In the genomic region with DNA sequence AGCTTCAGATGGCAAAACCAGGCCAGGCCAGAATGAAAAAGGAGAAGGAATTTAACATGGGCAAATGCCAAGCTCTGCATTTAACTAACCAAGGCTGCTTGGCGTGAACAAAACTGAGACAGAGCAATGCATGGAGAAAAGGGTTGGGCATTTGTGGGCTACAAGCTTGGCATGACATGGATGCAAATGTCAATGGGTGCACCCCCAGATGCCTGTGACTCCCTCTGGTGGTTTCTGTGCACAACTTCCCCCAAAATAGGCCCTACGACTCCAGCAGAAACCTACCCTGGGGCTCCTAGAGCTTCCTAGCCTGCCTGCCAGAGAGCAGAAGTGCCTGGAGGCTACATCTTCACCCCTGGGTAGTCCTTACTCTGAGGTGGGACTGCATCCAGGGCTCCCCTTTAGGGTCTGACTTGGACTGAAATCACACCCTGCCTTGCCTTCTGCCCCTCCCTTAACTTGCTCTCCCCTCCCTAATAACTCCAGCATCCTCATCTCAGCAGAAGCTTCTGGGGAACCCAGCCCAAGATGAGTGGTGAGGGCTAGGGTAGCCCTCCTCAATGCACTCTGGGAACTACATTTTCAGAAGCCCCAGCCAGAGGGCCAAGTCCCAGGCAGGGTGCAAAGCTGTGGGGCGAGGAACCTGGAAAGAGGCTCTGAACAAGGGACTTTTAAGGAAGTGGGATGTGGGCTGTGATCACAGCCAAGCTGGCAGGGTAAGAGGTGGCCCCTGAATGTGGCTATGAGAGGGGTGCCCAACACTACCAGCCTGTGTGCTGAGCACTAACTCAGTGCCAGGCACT, we compare ENCODE assay signal across 9 cellular contexts. TPM values are rescaled to one million over a fixed set of nuclear protein-coding genes. Genes with fewer than 3 reads are reported as not detected.
DNase-seq lines count a peak whose midpoint lies in the region; ATAC-seq, FAIRE-seq and TF ChIP-seq lines count a peak whose summit lies in the region.
"Had no signal": no experiment of that assay in that cellular context is flagged by ENCODE, and none has a peak within 500 bp of the region (broad histone marks: within the 10 kb centered on the region; RNA-seq: fewer than 3 reads in every experiment).

No MANE protein-coding gene starts in this region.

- H2AFZ ChIP-seq in astrocyte (ENCODE audit: low read depth, low read length) = no peak overlapping the region

- WGBS in liver = 65% methylated on average over 3 of the region's 3 CpGs

- no peak for TF ChIP-seq RAD21 in liver (IDR thresholded peaks at IDR 0.05)

- H4K20me1 ChIP-seq in astrocyte (ENCODE audit: insufficient read depth, low read length) = no peaks in the 10 kb centered on the region

- TF ChIP-seq CTCF in Calu3 (IDR thresholded peaks at IDR 0.05; ENCODE audit: unreplicated experiment) (peak; percentile 89), astrocyte (IDR thresholded peaks at IDR 0.05; ENCODE audit: insufficient read depth, low read depth, low read length) (peak; percentile 27), liver (IDR thresholded peaks at IDR 0.05; ENCODE audit: low read depth, low read length, missing input control) (peak; percentile 18)

- H3K27me3 Mint-ChIP-seq in Calu3 (ENCODE audit: unreplicated experiment) = no peaks in the 10 kb centered on the region
- peaks cover 7% of the 10 kb centered on the region for H3K27me3 Mint-ChIP-seq in astrocyte (ENCODE audit: low read depth, unreplicated experiment)

- no TSS peak for BruUV-seq in Calu3 (replicated peaks; lab: Mats Ljungman, UMichigan)

- no peak overlapping the region for H3K4me2 ChIP-seq in astrocyte (ENCODE audit: low read length)

- DNase-seq in Calu3 = peak; percentile 70
- peak; percentile 86 for DNase-seq in HPDE6-E6E7 (ENCODE audit: extremely low spot score)
- DNase-seq in astrocyte (ENCODE audit: low read depth) = no peak
- DNase-seq in NCI-H446 treated with DMSO at 0.1 percent for 48 hours (lab: John Stamatoyannopoulos, UW) = no peak
- no peak for DNase-seq in DMS153 treated with DMSO at 0.1 percent for 48 hours (lab: John Stamatoyannopoulos, UW; ENCODE audit: unreplicated experiment)

- H3K27ac ChIP-seq in astrocyte (ENCODE audit: low read depth, low read length) = no peak overlapping the region
- no peak overlapping the region for H3K27ac ChIP-seq in liver (ENCODE audit: low read depth in 1 of 2, low read length in 2 of 2)

- no peak overlapping the region for H3K9ac ChIP-seq in astrocyte (ENCODE audit: low read length)
- no peak overlapping the region for H3K9ac ChIP-seq in liver (ENCODE audit: low read depth in 1 of 2, low read length in 2 of 2)

- H3K27me3 ChIP-seq in astrocyte (ENCODE audit: insufficient read depth, low read length) (peaks cover 20% of the 10 kb centered on the region), liver (ENCODE audit: control insufficient read depth in 4 of 4, insufficient read depth in 4 of 4, low read length in 3 of 4) (no peaks in the 10 kb centered on the region)

- H3K9me3 ChIP-seq in astrocyte (ENCODE audit: insufficient read depth, low read depth, low read length) = no peaks in the 10 kb centered on the region
- no peaks in the 10 kb centered on the region for H3K9me3 ChIP-seq in liver (ENCODE audit: control insufficient read depth in 4 of 4, low read length in 3 of 4)

- H3K4me3 Mint-ChIP-seq in Calu3 (ENCODE audit: low read depth, unreplicated experiment) = no peak overlapping the region
- no peak overlapping the region for H3K4me3 Mint-ChIP-seq in astrocyte (ENCODE audit: unreplicated experiment)

- no peaks in the 10 kb centered on the region for H3K9me3 Mint-ChIP-seq in Calu3 (ENCODE audit: low read depth, unreplicated experiment)
- peaks cover 2% of the 10 kb centered on the region for H3K9me3 Mint-ChIP-seq in astrocyte (ENCODE audit: unreplicated experiment)

- H3K4me1 Mint-ChIP-seq in Calu3 (ENCODE audit: low read depth, unreplicated experiment) = peaks cover 37% of the 10 kb centered on the region
- H3K4me1 Mint-ChIP-seq in astrocyte (ENCODE audit: low read depth, unreplicated experiment) = peaks cover 11% of the 10 kb centered on the region

- intact Hi-C loops in Calu3 (cut with micrococcal nuclease; ENCODE audit: unreplicated experiment) = loop anchor here (1.0 kb wide), 1 partner anchor 317 kb away; no protein-coding TSS in a partner anchor

- no peak for ATAC-seq in GM18873 (IDR thresholded peaks at IDR 0.05; ENCODE audit: low FRiP score, unreplicated experiment)
- no peak for ATAC-seq in GM18868 (IDR thresholded peaks at IDR 0.05; ENCODE audit: unreplicated experiment)

- no peak overlapping the region for H3K4me3 ChIP-seq in astrocyte (ENCODE audit: insufficient read depth, low read depth, low read length)
- H3K4me3 ChIP-seq in liver (ENCODE audit: low read depth in 1 of 3, low read length in 3 of 3) = no peak overlapping the region

- H3K36me3 Mint-ChIP-seq in Calu3 (ENCODE audit: insufficient read depth, unreplicated experiment) (peaks cover 6% of the 10 kb centered on the region), astrocyte (ENCODE audit: low read depth, unreplicated experiment) (peaks cover 3% of the 10 kb centered on the region)

- peaks cover 5% of the 10 kb centered on the region for H3K4me1 ChIP-seq in astrocyte (ENCODE audit: insufficient read depth, low read length)
- H3K4me1 ChIP-seq in liver (ENCODE audit: control insufficient read depth in 4 of 4, insufficient read depth in 4 of 4, low read length in 3 of 4) = peaks cover 0 to 2% (median 0%) of the 10 kb centered on the region in 4 donors

- CTCF ChIA-PET in Calu3 (lab: Charles Lee) = interaction anchor here (0.7 to 2.8 kb wide), 10 partner anchors 8 to 21 kb away, joined by 3 to 15 read pairs (median 4); a partner anchor contains a TSS

- no peak for FAIRE-seq in astrocyte (lab: Jason Lieb, UNC)

- H3K36me3 ChIP-seq in astrocyte (ENCODE audit: insufficient read depth, low read length) (no peaks in the 10 kb centered on the region), liver (ENCODE audit: control insufficient read depth in 4 of 4, insufficient read depth in 3 of 4, low read depth in 1 of 4, low read length in 3 of 4) (no peaks in the 10 kb centered on the region)

- no peaks in the 10 kb centered on the region for H3K79me2 ChIP-seq in astrocyte (ENCODE audit: insufficient read depth, low read length)

- H3K27ac Mint-ChIP-seq in Calu3 (ENCODE audit: unreplicated experiment) (no peak overlapping the region), astrocyte (ENCODE audit: unreplicated experiment) (no peak overlapping the region)

TF ChIP-seq in liver, 16 proteins besides CTCF, POLR2A, EP300 and RAD21:
- TF ChIP-seq, protein P1, sequence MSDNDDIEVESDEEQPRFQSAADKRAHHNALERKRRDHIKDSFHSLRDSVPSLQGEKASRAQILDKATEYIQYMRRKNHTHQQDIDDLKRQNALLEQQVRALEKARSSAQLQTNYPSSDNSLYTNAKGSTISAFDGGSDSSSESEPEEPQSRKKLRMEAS (IDR thresholded peaks at IDR 0.05) = no peak
- TF ChIP-seq FOXA2 (IDR thresholded peaks at IDR 0.05) (no peak), TAF1 (conservative IDR thresholded peaks at IDR 0.05) (no peak)
- TF ChIP-seq, protein P2, sequence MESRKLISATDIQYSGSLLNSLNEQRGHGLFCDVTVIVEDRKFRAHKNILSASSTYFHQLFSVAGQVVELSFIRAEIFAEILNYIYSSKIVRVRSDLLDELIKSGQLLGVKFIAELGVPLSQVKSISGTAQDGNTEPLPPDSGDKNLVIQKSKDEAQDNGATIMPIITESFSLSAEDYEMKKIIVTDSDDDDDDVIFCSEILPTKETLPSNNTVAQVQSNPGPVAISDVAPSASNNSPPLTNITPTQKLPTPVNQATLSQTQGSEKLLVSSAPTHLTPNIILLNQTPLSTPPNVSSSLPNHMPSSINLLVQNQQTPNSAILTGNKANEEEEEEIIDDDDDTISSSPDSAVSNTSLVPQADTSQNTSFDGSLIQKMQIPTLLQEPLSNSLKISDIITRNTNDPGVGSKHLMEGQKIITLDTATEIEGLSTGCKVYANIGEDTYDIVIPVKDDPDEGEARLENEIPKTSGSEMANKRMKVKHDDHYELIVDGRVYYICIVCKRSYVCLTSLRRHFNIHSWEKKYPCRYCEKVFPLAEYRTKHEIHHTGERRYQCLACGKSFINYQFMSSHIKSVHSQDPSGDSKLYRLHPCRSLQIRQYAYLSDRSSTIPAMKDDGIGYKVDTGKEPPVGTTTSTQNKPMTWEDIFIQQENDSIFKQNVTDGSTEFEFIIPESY (IDR thresholded peaks at IDR 0.05) = no peak
- TF ChIP-seq, protein P3, sequence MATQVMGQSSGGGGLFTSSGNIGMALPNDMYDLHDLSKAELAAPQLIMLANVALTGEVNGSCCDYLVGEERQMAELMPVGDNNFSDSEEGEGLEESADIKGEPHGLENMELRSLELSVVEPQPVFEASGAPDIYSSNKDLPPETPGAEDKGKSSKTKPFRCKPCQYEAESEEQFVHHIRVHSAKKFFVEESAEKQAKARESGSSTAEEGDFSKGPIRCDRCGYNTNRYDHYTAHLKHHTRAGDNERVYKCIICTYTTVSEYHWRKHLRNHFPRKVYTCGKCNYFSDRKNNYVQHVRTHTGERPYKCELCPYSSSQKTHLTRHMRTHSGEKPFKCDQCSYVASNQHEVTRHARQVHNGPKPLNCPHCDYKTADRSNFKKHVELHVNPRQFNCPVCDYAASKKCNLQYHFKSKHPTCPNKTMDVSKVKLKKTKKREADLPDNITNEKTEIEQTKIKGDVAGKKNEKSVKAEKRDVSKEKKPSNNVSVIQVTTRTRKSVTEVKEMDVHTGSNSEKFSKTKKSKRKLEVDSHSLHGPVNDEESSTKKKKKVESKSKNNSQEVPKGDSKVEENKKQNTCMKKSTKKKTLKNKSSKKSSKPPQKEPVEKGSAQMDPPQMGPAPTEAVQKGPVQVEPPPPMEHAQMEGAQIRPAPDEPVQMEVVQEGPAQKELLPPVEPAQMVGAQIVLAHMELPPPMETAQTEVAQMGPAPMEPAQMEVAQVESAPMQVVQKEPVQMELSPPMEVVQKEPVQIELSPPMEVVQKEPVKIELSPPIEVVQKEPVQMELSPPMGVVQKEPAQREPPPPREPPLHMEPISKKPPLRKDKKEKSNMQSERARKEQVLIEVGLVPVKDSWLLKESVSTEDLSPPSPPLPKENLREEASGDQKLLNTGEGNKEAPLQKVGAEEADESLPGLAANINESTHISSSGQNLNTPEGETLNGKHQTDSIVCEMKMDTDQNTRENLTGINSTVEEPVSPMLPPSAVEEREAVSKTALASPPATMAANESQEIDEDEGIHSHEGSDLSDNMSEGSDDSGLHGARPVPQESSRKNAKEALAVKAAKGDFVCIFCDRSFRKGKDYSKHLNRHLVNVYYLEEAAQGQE (IDR thresholded peaks at IDR 0.05) = no peak

RNA-seq across cellular contexts. Expression of a gene that starts 11.3 kb away (rescaled TPM):
- total RNA-seq in Calu3 (2022) = 9.5 and 12.8 TPM in 2 replicates
- total RNA-seq in astrocyte = 2.2 and 3.0 TPM in 2 replicates
- 1 to 10 TPM in 1 of 2 donors, under 1 TPM in 1; 0.09 to 1.3 TPM for total RNA-seq in liver
- under 1 TPM in 1 of 2 donors, not detected in 1; 0.15 TPM for polyA plus RNA-seq in liver
- total RNA-seq: HT1080 had no signal

RNA-seq across cellular contexts. Expression of a gene that starts 33.7 kb away (rescaled TPM):
- 1.5 and 2.2 TPM in 2 replicates for total RNA-seq in Calu3 (2022)
- 1.2 and 1.4 TPM in 2 replicates for total RNA-seq in astrocyte
- total RNA-seq in liver = 1 to 10 TPM in 1 of 2 donors, under 1 TPM in 1; 0.47 to 1.8 TPM
- 1 to 10 TPM in 1 of 2 donors, under 1 TPM in 1; 0.35 to 1.1 TPM for polyA plus RNA-seq in liver

Comparison
In these comparisons a context has a peak if more than half of its experiments do, and no peak if none do; other contexts are left out.
1. DNase-seq: peak in Calu3 (single experiment) and HPDE6-E6E7 (single experiment); none in astrocyte (single experiment), NCI-H446 treated with DMSO at 0.1 percent for 48 hours (single experiment) and DMS153 treated with DMSO at 0.1 percent for 48 hours (single experiment).
2. CTCF ChIP-seq: peak in every context shown above with its lines; median percentile 89 in Calu3; 27 in astrocyte; 18 in liver.